8 cellular contexts compared by ENCODE assay signal in genomic region chr9:114621975-114622609, GRCh38. TPM values are rescaled to one million over a fixed set of nuclear protein-coding genes. Genes with fewer than 3 reads are reported as not detected.
DNase-seq lines count a peak whose midpoint lies in the region; ATAC-seq and TF ChIP-seq lines count a peak whose summit lies in the region.

No MANE protein-coding gene starts in this region.

- peak; percentile 61 for DNase-seq in GM04503 (ENCODE audit: low read depth)
- peak; percentile 16 for DNase-seq in SW480 (ENCODE audit: low spot score)
- peak; percentile 96 for DNase-seq in fibroblast of the aortic adventitia (ENCODE audit: low read depth)
- DNase-seq in retinal pigment epithelial cell (ENCODE audit: low read depth), result peak; percentile 56
- DNase-seq in RPMI8226, result no peak
- DNase-seq in activated CD4-positive, CD25-positive, alpha-beta regulatory T cell treated with anti-CD3 and anti-CD28 coated beads, Interleukin-2, amount 50 U/mL, for 72 hours, result no peak
- DNase-seq in NAMALWA (ENCODE audit: low spot score), result no peak

- ATAC-seq in GM18502 (IDR thresholded peaks at IDR 0.05; ENCODE audit: poor library complexity, unreplicated experiment), result no peak

- TF ChIP-seq CTCF in fibroblast of the aortic adventitia (IDR thresholded peaks at IDR 0.05; ENCODE audit: insufficient read depth, low read length) (no peak), retinal pigment epithelial cell (conservative IDR thresholded peaks at IDR 0.05; ENCODE audit: low read depth, low read length) (no peak)

- H3K4me3 ChIP-seq in fibroblast of the aortic adventitia (ENCODE audit: low read depth, low read length), result no peak overlapping the region
- H3K4me3 ChIP-seq in retinal pigment epithelial cell (ENCODE audit: low read length), result no peak overlapping the region

RNA-seq across cellular contexts. Expression of gene TMEM268, which starts 11.0 kb away (rescaled TPM):
- 4.9 and 12.0 TPM in 2 replicates for total RNA-seq in fibroblast of the aortic adventitia (ENCODE audit: low replicate concordance)

RNA-seq across cellular contexts. Expression of gene ATP6V1G1, which starts 34.5 kb away (rescaled TPM):
- total RNA-seq in fibroblast of the aortic adventitia (ENCODE audit: low replicate concordance), result 88.2 and 128 TPM in 2 replicates

RNA-seq across cellular contexts. Expression of gene TEX53, which starts 35.5 kb away (rescaled TPM):
- total RNA-seq in fibroblast of the aortic adventitia (ENCODE audit: low replicate concordance), result not detected in 2 replicates

RNA-seq across cellular contexts. Expression of gene TEX48, which starts 59.9 kb away (rescaled TPM):
- total RNA-seq in fibroblast of the aortic adventitia (ENCODE audit: low replicate concordance), result not detected in 2 replicates

Comparison
In these comparisons a context has a peak if more than half of its experiments do, and no peak if none do; other contexts are left out.
1. DNase-seq: peak in GM04503 (single experiment), SW480 (single experiment), fibroblast of the aortic adventitia (single experiment) and retinal pigment epithelial cell (single experiment); none in RPMI8226 (single experiment), activated CD4-positive, CD25-positive, alpha-beta regulatory T cell treated with anti-CD3 and anti-CD28 coated beads, Interleukin-2, amount 50 U/mL, for 72 hours (single experiment) and NAMALWA (single experiment).